ENCODE assay signal across 18 cellular contexts in genomic region chr7:157444011-157444842, GRCh38.
"Had no signal": no experiment of that assay in that cellular context is flagged by ENCODE, and none has a peak within 500 bp of the region (broad histone marks: within the 10 kb centered on the region; RNA-seq: fewer than 3 reads in every experiment).

No MANE protein-coding gene starts in this region.

- FAIRE-seq: pancreas, TTC549 had no signal

- DNase-seq: activated B cell treated with CpG ODN at 0.5 μM for 24 hours; activated CD4-positive, alpha-beta T cell treated with anti-CD3 and anti-CD28 coated beads, Interleukin-2, amount 50 U/mL, for 1 hour; activated naive CD4-positive, alpha-beta T cell treated with anti-CD3 and anti-CD28 coated beads for 36 hours; activated T-cell treated with anti-CD3 and anti-CD28 coated beads, Interleukin-2, amount 50 U/mL, for 72 hours; body of pancreas; glutamatergic neuron; immature natural killer cell; SHP77 treated with DMSO at 0.1 percent for 48 hours; stimulated activated naive CD4-positive, alpha-beta T cell had no signal

- H3K4me3 ChIP-seq: adrenal gland, body of pancreas, pancreas, skin epidermis had no signal

- H3K27me3 ChIP-seq: adrenal gland, body of pancreas, pancreas had no signal

- H3K27ac ChIP-seq: adrenal gland, body of pancreas, pancreas, skin epidermis had no signal

- ATAC-seq: activated T-cell treated with anti-CD3 and anti-CD28 coated beads, Interleukin-2, amount 50 U/mL, for 72 hours; body of pancreas; left colon; pancreas had no signal

- H3K27ac Mint-ChIP-seq: activated B cell treated with CpG ODN at 0.5 μM for 24 hours; activated naive CD4-positive, alpha-beta T cell treated with anti-CD3 and anti-CD28 coated beads for 36 hours; activated T-cell treated with anti-CD3 and anti-CD28 coated beads, Interleukin-2, amount 50 U/mL, for 72 hours; dendritic cell treated with granulocyte-macrophage colony-stimulating factor and Interleukin-4, amounts not matched to agents 40 ng/mL and 50 ng/mL, for 4 days; immature natural killer cell; memory B cell; natural killer cell treated with Interleukin-12 subunit alpha and Interleukin-12 subunit beta and Interleukin-15 and Interleukin-18, amount 100 ng/mL, for 72 hours; T-helper 1 cell treated with Interleukin-12 subunit alpha and Interleukin-12 subunit beta and Interleukin-4 antibody, amounts not matched to agents 30 μg/mL and 1 μg/mL, for 36 hours had no signal

- H3K4me3 Mint-ChIP-seq: activated B cell treated with CpG ODN at 0.5 μM for 24 hours; activated naive CD4-positive, alpha-beta T cell treated with anti-CD3 and anti-CD28 coated beads for 36 hours; activated T-cell treated with anti-CD3 and anti-CD28 coated beads, Interleukin-2, amount 50 U/mL, for 72 hours; dendritic cell treated with granulocyte-macrophage colony-stimulating factor and Interleukin-4, amounts not matched to agents 40 ng/mL and 50 ng/mL, for 4 days; immature natural killer cell; memory B cell; natural killer cell treated with Interleukin-12 subunit alpha and Interleukin-12 subunit beta and Interleukin-15 and Interleukin-18, amount 100 ng/mL, for 72 hours; T-helper 1 cell treated with Interleukin-12 subunit alpha and Interleukin-12 subunit beta and Interleukin-4 antibody, amounts not matched to agents 30 μg/mL and 1 μg/mL, for 36 hours had no signal

- H3K9me3 ChIP-seq: adrenal gland, body of pancreas, pancreas had no signal

- H3K4me1 ChIP-seq: adrenal gland, body of pancreas, pancreas had no signal

- H3K4me1 Mint-ChIP-seq: activated B cell treated with CpG ODN at 0.5 μM for 24 hours, immature natural killer cell, memory B cell had no signal

- H3K9me3 Mint-ChIP-seq: activated naive CD4-positive, alpha-beta T cell treated with anti-CD3 and anti-CD28 coated beads for 36 hours; activated T-cell treated with anti-CD3 and anti-CD28 coated beads, Interleukin-2, amount 50 U/mL, for 72 hours; dendritic cell treated with granulocyte-macrophage colony-stimulating factor and Interleukin-4, amounts not matched to agents 40 ng/mL and 50 ng/mL, for 4 days; immature natural killer cell; natural killer cell treated with Interleukin-12 subunit alpha and Interleukin-12 subunit beta and Interleukin-15 and Interleukin-18, amount 100 ng/mL, for 72 hours; T-helper 1 cell treated with Interleukin-12 subunit alpha and Interleukin-12 subunit beta and Interleukin-4 antibody, amounts not matched to agents 30 μg/mL and 1 μg/mL, for 36 hours had no signal

- H3K36me3 ChIP-seq: adrenal gland, pancreas had no signal

- H3K36me3 Mint-ChIP-seq: immature natural killer cell; natural killer cell treated with Interleukin-12 subunit alpha and Interleukin-12 subunit beta and Interleukin-15 and Interleukin-18, amount 100 ng/mL, for 72 hours had no signal
